In the genomic region with DNA sequence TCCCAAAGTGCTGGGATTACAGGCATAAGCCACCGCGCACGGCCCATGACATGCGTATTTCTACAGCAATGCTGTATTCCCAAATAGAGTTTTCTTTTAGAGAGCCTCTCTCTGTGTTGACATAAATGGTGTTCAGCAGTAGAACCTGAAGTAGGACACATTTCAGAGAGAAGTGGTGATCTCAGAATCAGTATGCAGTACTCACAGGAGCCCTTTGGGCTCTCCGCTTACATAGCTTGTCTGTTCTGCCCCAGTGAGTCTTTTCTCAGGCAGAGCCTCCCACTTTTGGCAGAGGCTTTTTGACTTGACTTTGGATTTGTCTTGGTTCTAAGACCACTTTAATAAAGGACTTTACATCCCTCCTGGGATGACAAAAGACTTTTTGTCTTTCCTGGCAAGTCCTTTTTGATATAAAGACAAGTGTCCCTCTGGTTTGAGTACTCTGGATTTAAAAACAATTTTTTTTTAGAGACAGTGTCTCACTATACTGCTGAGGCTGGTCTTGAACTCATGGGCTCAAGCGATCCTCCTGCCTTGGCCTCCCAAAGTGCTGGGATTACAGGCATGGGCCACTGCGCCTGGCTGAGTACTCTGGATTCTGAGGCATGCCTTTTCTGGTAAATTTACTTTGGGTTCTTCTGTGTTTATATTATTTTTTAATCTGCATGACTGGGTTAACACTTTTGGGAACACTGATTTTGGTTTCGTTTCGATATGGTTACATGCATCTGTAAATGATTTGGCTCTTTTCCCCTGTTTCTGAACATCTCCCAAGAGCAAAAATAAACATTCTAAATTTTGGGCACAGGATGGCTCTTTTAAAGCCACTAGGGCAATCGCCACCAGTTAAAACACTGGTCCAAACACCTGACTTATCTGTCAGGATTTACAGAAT, we compare ENCODE assay signal across 17 cellular contexts.
DNase-seq lines count a peak whose midpoint lies in the region; TF ChIP-seq lines count a peak whose summit lies in the region.
"Had no signal": no experiment of that assay in that cellular context is flagged by ENCODE, and none has a peak within 500 bp of the region (broad histone marks: within the 10 kb centered on the region; RNA-seq: fewer than 3 reads in every experiment).

No MANE protein-coding gene starts in this region.

- H3K36me3 ChIP-seq in ACC112 (ENCODE audit: insufficient read depth, low read length) (no peaks in the 10 kb centered on the region), ascending aorta (no peaks in the 10 kb centered on the region), hepatocyte (replicated peaks; ENCODE audit: insufficient read depth, low read depth) (no peaks in the 10 kb centered on the region), prostate gland (no peaks in the 10 kb centered on the region), brain microvascular endothelial cell (replicated peaks) (no peaks in the 10 kb centered on the region)

- no peak for TF ChIP-seq POLR2A in prostate gland (IDR thresholded peaks at IDR 0.05)

- intact Hi-C loops in ascending aorta (cut with DNase I) (no loop called here), prostate gland (cut with DNase I) (no loop called here)

- no peak overlapping the region for H3K27ac ChIP-seq in ACC112 (ENCODE audit: low read depth, low read length)
- peak overlapping the region; percentile 58 to 67 for H3K27ac ChIP-seq in ascending aorta
- no peak overlapping the region for H3K27ac ChIP-seq in hepatocyte
- peak overlapping the region; percentile 0 to 7 for H3K27ac ChIP-seq in prostate gland
- no peak overlapping the region for H3K27ac ChIP-seq in brain microvascular endothelial cell

- no peaks in the 10 kb centered on the region for H3K4me1 ChIP-seq in ACC112 (ENCODE audit: control insufficient read depth, insufficient read depth, low read length, unreplicated experiment)
- H3K4me1 ChIP-seq in ascending aorta, result peaks cover 0 to 2% of the 10 kb centered on the region in 2 donors
- no peaks in the 10 kb centered on the region for H3K4me1 ChIP-seq in hepatocyte (ENCODE audit: insufficient read depth)
- H3K4me1 ChIP-seq in prostate gland (replicated peaks), result no peaks in the 10 kb centered on the region

- TF ChIP-seq CTCF in ascending aorta (IDR thresholded peaks at IDR 0.05), result no peak
- TF ChIP-seq CTCF in hepatocyte (IDR thresholded peaks at IDR 0.05; ENCODE audit: poor library complexity), result no peak
- no peak for TF ChIP-seq CTCF in prostate gland (IDR thresholded peaks at IDR 0.05)
- TF ChIP-seq CTCF in brain microvascular endothelial cell (IDR thresholded peaks at IDR 0.05; ENCODE audit: low read depth, low read length, missing control alignments), result no peak

- no peaks in the 10 kb centered on the region for H3K79me2 ChIP-seq in ACC112 (ENCODE audit: control insufficient read depth, insufficient read depth, low read length, unreplicated experiment)
- H3K79me2 ChIP-seq in hepatocyte, result no peaks in the 10 kb centered on the region

- H2AFZ ChIP-seq in ACC112 (ENCODE audit: low read length, unreplicated experiment), result no peak overlapping the region
- no peak overlapping the region for H2AFZ ChIP-seq in hepatocyte

- H3K9me2 ChIP-seq in hepatocyte (replicated peaks; ENCODE audit: insufficient read depth), result no peaks in the 10 kb centered on the region
- H3K9me2 ChIP-seq: SK-N-SH had no signal

- H3K4me2 ChIP-seq in hepatocyte, result peak overlapping the region; percentile 2
- H3K4me2 ChIP-seq: SK-N-SH had no signal

- H3K4me3 ChIP-seq in ACC112 (ENCODE audit: low read depth, low read length) (peak overlapping the region; percentile 48), ascending aorta (peak overlapping the region; percentile 2 to 47), hepatocyte (no peak overlapping the region), prostate gland (no peak overlapping the region), brain microvascular endothelial cell (ENCODE audit: low read depth, low read length) (no peak overlapping the region)

- H3K9me3 ChIP-seq in ascending aorta, result no peaks in the 10 kb centered on the region
- H3K9me3 ChIP-seq in hepatocyte (ENCODE audit: low read depth), result no peaks in the 10 kb centered on the region
- no peaks in the 10 kb centered on the region for H3K9me3 ChIP-seq in prostate gland
- H3K9me3 ChIP-seq: SK-N-SH had no signal

- DNase-seq in ascending aorta (ENCODE audit: low spot score in 2 of 2), result no peak
- DNase-seq in hepatocyte (ENCODE audit: low spot score), result no peak
- no peak for DNase-seq in prostate gland (ENCODE audit: low spot score)
- no peak for DNase-seq in stimulated activated CD4-positive, alpha-beta T cell treated with anti-CD3 and anti-CD28 coated beads, Interleukin-15, amount 100 ng/mL, for 24 hours
- no peak for DNase-seq in amniotic stem cell (lab: John Stamatoyannopoulos, UW)
- no peak for DNase-seq in brain microvascular endothelial cell
- DNase-seq in DMS114 treated with DMSO at 0.1 percent for 48 hours (lab: John Stamatoyannopoulos, UW; ENCODE audit: unreplicated experiment), result no peak
- DNase-seq: activated naive CD8-positive, alpha-beta T cell treated with anti-CD3 and anti-CD28 coated beads, Interleukin-2, amount 10 ng/mL, durations not matched to agents 7 days and 5 days; DMS79; hippocampal formation; NCI-H1930; NCI-H446; NK-92 treated with Interleukin-12 subunit alpha and Interleukin-12 subunit beta, amount 100 ng/mL, for 24 hours; SK-N-SH; stimulated activated CD4-positive, alpha-beta T cell treated with anti-CD3 and anti-CD28 coated beads, Interleukin-4, amount 100 ng/mL, for 4 hours; T1000 had no signal

- in situ Hi-C loops in brain microvascular endothelial cell (cut with HindIII; ENCODE audit: low pct_ligation_motif_present, low sequenced_read_pairs), result no loop called here

- H3K27me3 ChIP-seq in ACC112 (ENCODE audit: insufficient read depth, low read length) (no peaks in the 10 kb centered on the region), ascending aorta (no peaks in the 10 kb centered on the region), hepatocyte (no peaks in the 10 kb centered on the region), prostate gland (replicated peaks; ENCODE audit: insufficient read depth) (no peaks in the 10 kb centered on the region), brain microvascular endothelial cell (replicated peaks) (no peaks in the 10 kb centered on the region)

- no peaks in the 10 kb centered on the region for H4K20me1 ChIP-seq in hepatocyte (ENCODE audit: insufficient read depth, poor library complexity, severe bottlenecking)

- WGBS in hepatocyte (ENCODE audit: low lambda C conversion rate, missing lambda C conversion rate), result 92% methylated on average over 10 of the region's 10 CpGs
- 62% methylated on average over 10 of the region's 10 CpGs for whole genome bisulfite sequencing in prostate gland

Comparison
In these comparisons a context has a peak if more than half of its experiments do, and no peak if none do; other contexts are left out.
1. H3K27ac ChIP-seq: peak in ascending aorta (2 of 2) and prostate gland (2 of 2); none in ACC112 (single experiment), hepatocyte (single experiment) and brain microvascular endothelial cell (single experiment).
2. H3K4me3 ChIP-seq: peak in ACC112 (single experiment) and ascending aorta (2 of 2); none in hepatocyte (single experiment), prostate gland (0 of 2) and brain microvascular endothelial cell (single experiment).